Comparison of ENCODE assay signal across 14 cellular contexts in genomic region chr3:13415236-13416001, GRCh38. TPM values are rescaled to one million over a fixed set of nuclear protein-coding genes. Genes with fewer than 3 reads are reported as not detected.
DNase-seq lines count a peak whose midpoint lies in the region; ATAC-seq and TF ChIP-seq lines count a peak whose summit lies in the region.
"Had no signal": no experiment of that assay in that cellular context is flagged by ENCODE, and none has a peak within 500 bp of the region (broad histone marks: within the 10 kb centered on the region; RNA-seq: fewer than 3 reads in every experiment).

No MANE protein-coding gene starts in this region.

- H3K27ac ChIP-seq in KOPT-K1 (ENCODE audit: low read depth, low read length, poor library complexity, severe bottlenecking) (peak overlapping the region; percentile 69), neutrophil (peak overlapping the region; percentile 93)
- H3K27ac ChIP-seq: right atrium auricular region had no signal

- peak overlapping the region in 1 of 2 experiments; percentile 61 for H3K4me3 ChIP-seq in neutrophil (ENCODE audit: low read depth in 1 of 2, low read length in 1 of 2)
- H3K4me3 ChIP-seq: A549, right atrium auricular region, upper lobe of right lung had no signal

- no peak for TF ChIP-seq CTCF in neutrophil (IDR thresholded peaks at IDR 0.05)

- H3K9me3 ChIP-seq in KOPT-K1 (ENCODE audit: insufficient read depth, low read length, poor library complexity, severe bottlenecking) (no peaks in the 10 kb centered on the region), neutrophil (no peaks in the 10 kb centered on the region)
- H3K9me3 ChIP-seq: A549, right atrium auricular region, upper lobe of right lung had no signal

- intact Hi-C loops in activated T-helper 1 cell treated with anti-CD3 and anti-CD28 coated beads, Interleukin-12 subunit alpha, Interleukin-12 subunit beta, Interleukin-2, Interleukin-4 antibody, amounts not matched to agents 30 ng/mL and 10 ng/mL and 1 ng/mL, durations not matched to agents 14 hours and 24 hours and 36 hours (cut with micrococcal nuclease) = loop anchor here (5.0 to 10.0 kb wide), 2 partner anchors 709 to 753 kb away; partner anchors contain the start of genes CHCHD4, RAF1 and TMEM43

- peaks cover 59% of the 10 kb centered on the region for H3K4me1 Mint-ChIP-seq in activated T-helper 1 cell treated with anti-CD3 and anti-CD28 coated beads, Interleukin-12 subunit alpha, Interleukin-12 subunit beta, Interleukin-2, Interleukin-4 antibody, amounts not matched to agents 30 ng/mL and 10 ng/mL and 1 ng/mL, durations not matched to agents 14 hours and 24 hours and 36 hours (ENCODE audit: low read depth)

- H3K9me3 Mint-ChIP-seq in activated T-helper 1 cell treated with anti-CD3 and anti-CD28 coated beads, Interleukin-12 subunit alpha, Interleukin-12 subunit beta, Interleukin-2, Interleukin-4 antibody, amounts not matched to agents 30 ng/mL and 10 ng/mL and 1 ng/mL, durations not matched to agents 14 hours and 24 hours and 36 hours = no peaks in the 10 kb centered on the region

- no peaks in the 10 kb centered on the region for H3K27me3 ChIP-seq in neutrophil
- H3K27me3 ChIP-seq: right atrium auricular region, upper lobe of right lung had no signal

- peaks cover 38% of the 10 kb centered on the region for H3K36me3 ChIP-seq in KOPT-K1 (ENCODE audit: insufficient read depth, low read length)
- H3K36me3 ChIP-seq in neutrophil = no peaks in the 10 kb centered on the region
- H3K36me3 ChIP-seq: right atrium auricular region, upper lobe of right lung had no signal

- H3K27ac Mint-ChIP-seq in activated T-helper 1 cell treated with anti-CD3 and anti-CD28 coated beads, Interleukin-12 subunit alpha, Interleukin-12 subunit beta, Interleukin-2, Interleukin-4 antibody, amounts not matched to agents 30 ng/mL and 10 ng/mL and 1 ng/mL, durations not matched to agents 14 hours and 24 hours and 36 hours = peak overlapping the region; percentile 93

- ATAC-seq in GM21528 (IDR thresholded peaks at IDR 0.05; ENCODE audit: low FRiP score, unreplicated experiment) = no peak
- no peak for ATAC-seq in GM18502 (IDR thresholded peaks at IDR 0.05; ENCODE audit: poor library complexity, unreplicated experiment)

- H3K36me3 Mint-ChIP-seq in activated T-helper 1 cell treated with anti-CD3 and anti-CD28 coated beads, Interleukin-12 subunit alpha, Interleukin-12 subunit beta, Interleukin-2, Interleukin-4 antibody, amounts not matched to agents 30 ng/mL and 10 ng/mL and 1 ng/mL, durations not matched to agents 14 hours and 24 hours and 36 hours (ENCODE audit: low read depth) = peaks cover 28% of the 10 kb centered on the region

- peak; percentile 33 for DNase-seq in SIG-M5 treated with dmso at 0.1 percent for 504 hours (lab: John Stamatoyannopoulos, UW; ENCODE audit: unreplicated experiment)
- DNase-seq in SIG-M5 (lab: John Stamatoyannopoulos, UW) = no peak
- no peak for DNase-seq in activated T-helper 1 cell treated with anti-CD3 and anti-CD28 coated beads, Interleukin-12 subunit alpha, Interleukin-12 subunit beta, Interleukin-2, Interleukin-4 antibody, amounts not matched to agents 30 ng/mL and 10 ng/mL and 1 ng/mL, durations not matched to agents 14 hours and 24 hours and 36 hours (ENCODE audit: low spot score)
- DNase-seq in amniotic stem cell (lab: John Stamatoyannopoulos, UW) = no peak
- DNase-seq: NCI-H2227 treated with DMSO at 0.1 percent for 48 hours, upper lobe of right lung had no signal

- H3K4me1 ChIP-seq in neutrophil (ENCODE audit: control insufficient read depth in 1 of 2, insufficient read depth in 1 of 2, low read depth in 1 of 2, low read length in 1 of 2) = peaks cover 66 to 75% of the 10 kb centered on the region in 2 experiments

- H3K27me3 Mint-ChIP-seq in activated T-helper 1 cell treated with anti-CD3 and anti-CD28 coated beads, Interleukin-12 subunit alpha, Interleukin-12 subunit beta, Interleukin-2, Interleukin-4 antibody, amounts not matched to agents 30 ng/mL and 10 ng/mL and 1 ng/mL, durations not matched to agents 14 hours and 24 hours and 36 hours (ENCODE audit: insufficient read depth) = no peaks in the 10 kb centered on the region

- H3K4me3 Mint-ChIP-seq in activated T-helper 1 cell treated with anti-CD3 and anti-CD28 coated beads, Interleukin-12 subunit alpha, Interleukin-12 subunit beta, Interleukin-2, Interleukin-4 antibody, amounts not matched to agents 30 ng/mL and 10 ng/mL and 1 ng/mL, durations not matched to agents 14 hours and 24 hours and 36 hours = peak overlapping the region; percentile 73

RNA-seq across cellular contexts. Expression of gene NUP210, which starts 4.7 kb away (rescaled TPM):
- 149 and 152 TPM in 2 replicates for total RNA-seq in activated T-helper 1 cell treated with anti-CD3 and anti-CD28 coated beads, Interleukin-12 subunit alpha, Interleukin-12 subunit beta, Interleukin-2, Interleukin-4 antibody, amounts not matched to agents 30 ng/mL and 10 ng/mL and 1 ng/mL, durations not matched to agents 14 hours and 24 hours and 36 hours
- total RNA-seq: fibroblast of villous mesenchyme, LHCN-M2 had no signal
